In the genomic region with DNA sequence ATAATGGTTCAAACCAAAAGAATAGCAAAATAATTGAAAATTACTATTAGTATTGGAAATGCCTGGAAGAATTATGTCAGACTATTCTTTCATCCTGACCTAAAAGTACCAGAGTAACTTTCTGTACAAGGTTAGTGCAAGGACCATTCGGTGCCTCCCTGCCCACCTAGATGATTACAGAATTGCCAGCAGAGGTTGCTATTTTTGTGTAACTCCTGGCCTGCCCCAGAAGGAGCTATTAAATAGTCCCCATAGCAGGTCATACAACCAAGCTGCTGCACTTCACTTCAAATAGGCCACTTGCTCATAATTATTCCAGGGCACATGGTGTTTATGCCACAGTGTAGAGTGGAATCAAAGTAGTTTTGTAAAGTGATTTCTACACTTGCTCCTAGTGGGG, we compare ENCODE assay signal across 22 cellular contexts.
DNase-seq lines count a peak whose midpoint lies in the region; ATAC-seq and TF ChIP-seq lines count a peak whose summit lies in the region.
"Had no signal": no experiment of that assay in that cellular context is flagged by ENCODE, and none has a peak within 500 bp of the region (broad histone marks: within the 10 kb centered on the region; RNA-seq: fewer than 3 reads in every experiment).

No MANE protein-coding gene starts in this region.

- H3K27me3 Mint-ChIP-seq in endodermal cell (ENCODE audit: insufficient read depth), result no peaks in the 10 kb centered on the region
- H3K27me3 Mint-ChIP-seq: CD4-positive, CD25-positive, alpha-beta regulatory T cell had no signal

- TF ChIP-seq POLR2A in suprapubic skin (IDR thresholded peaks at IDR 0.05), result no peak
- no peak for TF ChIP-seq POLR2A in body of pancreas (IDR thresholded peaks at IDR 0.05)

- DNase-seq in NCI-H1105 treated with DMSO at 0.1 percent for 48 hours (lab: John Stamatoyannopoulos, UW) (peak; percentile 17), NCI-H1105 (lab: John Stamatoyannopoulos, UW) (no peak), ACHN (peak; percentile 2), LNCaP clone FGC (ENCODE audit: low read depth) (no peak), endodermal cell (no peak), suprapubic skin (ENCODE audit: low spot score in 2 of 2) (no peak), body of pancreas (no peak)
- DNase-seq: 8988T; CD4-positive, CD25-positive, alpha-beta regulatory T cell; DMS79; EL; GDM1; Kasumi-1; NCI-H1436; NCI-H187; NCI-H2107; SIG-M5 had no signal

- H3K4me3 ChIP-seq in LNCaP clone FGC (ENCODE audit: low read depth, low read length), result no peak overlapping the region
- H3K4me3 ChIP-seq in endodermal cell (ENCODE audit: low read length), result no peak overlapping the region
- H3K4me3 ChIP-seq in suprapubic skin, result no peak overlapping the region
- no peak overlapping the region for H3K4me3 ChIP-seq in body of pancreas
- H3K4me3 ChIP-seq: BLaER1, GM12878, SK-N-MC had no signal

- H3K36me3 Mint-ChIP-seq in endodermal cell (ENCODE audit: low read depth), result no peaks in the 10 kb centered on the region
- H3K36me3 Mint-ChIP-seq: CD4-positive, CD25-positive, alpha-beta regulatory T cell had no signal

- H3K9me3 ChIP-seq in endodermal cell (ENCODE audit: control insufficient read depth, low read length), result no peaks in the 10 kb centered on the region
- no peaks in the 10 kb centered on the region for H3K9me3 ChIP-seq in suprapubic skin
- no peaks in the 10 kb centered on the region for H3K9me3 ChIP-seq in body of pancreas
- H3K9me3 ChIP-seq: BLaER1 had no signal

- intact Hi-C loops in body of pancreas (cut with DNase I), result no loop called here

- no peak overlapping the region for H3K27ac Mint-ChIP-seq in endodermal cell
- H3K27ac Mint-ChIP-seq: CD4-positive, CD25-positive, alpha-beta regulatory T cell had no signal

- in situ Hi-C loops in ACHN (cut with HindIII; ENCODE audit: low pct_ligation_motif_present, low pct_unique_long_range_greater_than_20kb, low sequenced_read_pairs), result no loop called here

- H3K4me3 Mint-ChIP-seq in endodermal cell, result no peak overlapping the region
- H3K4me3 Mint-ChIP-seq: CD4-positive, CD25-positive, alpha-beta regulatory T cell had no signal

- H3K36me3 ChIP-seq in endodermal cell (ENCODE audit: control insufficient read depth, insufficient read depth, low read length), result no peaks in the 10 kb centered on the region
- H3K36me3 ChIP-seq in suprapubic skin, result no peaks in the 10 kb centered on the region
- no peaks in the 10 kb centered on the region for H3K36me3 ChIP-seq in body of pancreas (replicated peaks in 1 of 2; ENCODE audit: insufficient read depth in 1 of 2, low read depth in 2 of 2)
- H3K36me3 ChIP-seq: BLaER1 had no signal

- no peak for ATAC-seq in GM19463 (IDR thresholded peaks at IDR 0.05; ENCODE audit: unreplicated experiment)
- ATAC-seq in body of pancreas, result no peak
- ATAC-seq: GM12878, HepG2 had no signal

- TF ChIP-seq CTCF in LNCaP clone FGC (IDR thresholded peaks at IDR 0.05; ENCODE audit: control insufficient read depth, extremely low read depth, insufficient read depth), result 0 out of 2 replicates have a peak, but pooled peaks have one; percentile 14
- TF ChIP-seq CTCF in endodermal cell (conservative IDR thresholded peaks at IDR 0.05), result peak; percentile 32
- no peak for TF ChIP-seq CTCF in suprapubic skin (IDR thresholded peaks at IDR 0.05)
- TF ChIP-seq CTCF in body of pancreas (IDR thresholded peaks at IDR 0.05), result no peak

- H3K4me1 ChIP-seq in endodermal cell (ENCODE audit: control insufficient read depth, insufficient read depth, low read length), result no peaks in the 10 kb centered on the region
- no peaks in the 10 kb centered on the region for H3K4me1 ChIP-seq in suprapubic skin
- no peaks in the 10 kb centered on the region for H3K4me1 ChIP-seq in body of pancreas
- H3K4me1 ChIP-seq: BLaER1 had no signal

- H3K27ac ChIP-seq in endodermal cell (ENCODE audit: low read depth, low read length) (no peak overlapping the region), suprapubic skin (no peak overlapping the region), body of pancreas (no peak overlapping the region)
- H3K27ac ChIP-seq: BLaER1, SK-N-MC had no signal

- WGBS in endodermal cell (ENCODE audit: insufficient coverage in 1 of 2, insufficient read length in 1 of 2), 2 experiments, result 86 to 90% methylated on average over 1 of the region's 1 CpG
- WGBS in suprapubic skin, result 88% methylated on average over 1 of the region's 1 CpG
- WGBS in body of pancreas, 2 donors, result 36 to 40% methylated on average over 1 of the region's 1 CpG

- H3K4me1 Mint-ChIP-seq in endodermal cell, result no peaks in the 10 kb centered on the region
- H3K4me1 Mint-ChIP-seq: CD4-positive, CD25-positive, alpha-beta regulatory T cell had no signal

- TF ChIP-seq EP300 in suprapubic skin (IDR thresholded peaks at IDR 0.05), result no peak

- H3K9ac ChIP-seq in endodermal cell (ENCODE audit: extremely low read depth, low read length, poor library complexity, severe bottlenecking), result no peak overlapping the region
- H3K9ac ChIP-seq: BLaER1 had no signal

- H3K27me3 ChIP-seq in endodermal cell (ENCODE audit: control insufficient read depth, insufficient read depth, low read length, poor library complexity, severe bottlenecking), result no peaks in the 10 kb centered on the region
- H3K27me3 ChIP-seq in suprapubic skin, result no peaks in the 10 kb centered on the region
- H3K27me3 ChIP-seq in body of pancreas, result no peaks in the 10 kb centered on the region
- H3K27me3 ChIP-seq: BLaER1 had no signal

- no peaks in the 10 kb centered on the region for H3K9me3 Mint-ChIP-seq in endodermal cell

Comparison
In these comparisons a context has a peak if more than half of its experiments do, and no peak if none do; other contexts are left out.
1. DNase-seq: peak in NCI-H1105 treated with DMSO at 0.1 percent for 48 hours (single experiment) and ACHN (single experiment); none in NCI-H1105 (single experiment), LNCaP clone FGC (single experiment), endodermal cell (single experiment), suprapubic skin (0 of 2) and body of pancreas (0 of 4).
2. CTCF ChIP-seq: peak in LNCaP clone FGC (single experiment) and endodermal cell (single experiment); none in suprapubic skin (0 of 2) and body of pancreas (0 of 7).